Comparison of ENCODE assay signal across 32 cellular contexts in the genomic region with DNA sequence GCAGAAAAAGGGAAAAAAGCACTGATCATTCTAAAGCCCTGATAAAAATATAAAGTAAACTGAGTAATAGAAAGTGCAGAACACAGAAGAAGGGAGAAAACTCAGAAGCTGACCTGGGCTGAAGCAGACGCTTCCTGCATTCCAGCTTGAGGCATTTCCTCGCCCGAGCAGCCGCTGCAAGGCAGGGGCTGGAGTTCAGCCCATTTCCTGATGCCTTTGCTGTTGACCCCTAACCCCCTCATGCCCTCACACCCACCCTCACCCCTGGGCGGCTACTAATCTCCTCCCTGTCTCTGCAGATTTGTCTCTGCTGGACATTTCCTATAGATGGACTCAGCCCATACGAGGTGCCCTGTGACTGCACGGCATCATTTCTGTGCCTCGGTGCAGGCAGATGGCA.
"Had no signal": no experiment of that assay in that cellular context is flagged by ENCODE, and none has a peak within 500 bp of the region (broad histone marks: within the 10 kb centered on the region; RNA-seq: fewer than 3 reads in every experiment).

No MANE protein-coding gene starts in this region.

- H3K4me3 ChIP-seq: MG63, PC-9, SJCRH30, SK-N-MC had no signal

- H3K4me2 ChIP-seq: PC-9 had no signal

- H3K27ac ChIP-seq: PC-9, RWPE1, SJCRH30, SK-N-MC had no signal

- H3K9me3 ChIP-seq: MG63, SJCRH30 had no signal

- ATAC-seq: Panc1, Right ventricle myocardium inferior, SK-N-SH treated with all-trans-retinoic acid at 6 μM for 48 hours had no signal

- DNase-seq: Kasumi-1, MG63, NCI-H1048, NCI-H1092 treated with DMSO at 0.1 percent for 48 hours, NCI-H1105 treated with DMSO at 0.1 percent for 48 hours, NCI-H1417, NCI-H1436, NCI-H146, NCI-H1694, NCI-H187, NCI-H1930, NCI-H2029 treated with DMSO at 0.1 percent for 48 hours, NCI-H2081 treated with DMSO at 0.1 percent for 48 hours, NCI-H2107, NCI-H2171, NCI-H226, NCI-H446 treated with DMSO at 0.1 percent for 48 hours, NCI-H510A, NCI-H524, NCI-H526, NCI-H69, NCI-H748 treated with DMSO at 0.1 percent for 48 hours, NCI-H82, PC-9, SHP77, SIG-M5, SJCRH30 had no signal

- H2AFZ ChIP-seq: PC-9 had no signal

- H3K4me1 ChIP-seq: SJCRH30 had no signal

- H3K36me3 ChIP-seq: MG63, SJCRH30 had no signal
